In the genomic region with DNA sequence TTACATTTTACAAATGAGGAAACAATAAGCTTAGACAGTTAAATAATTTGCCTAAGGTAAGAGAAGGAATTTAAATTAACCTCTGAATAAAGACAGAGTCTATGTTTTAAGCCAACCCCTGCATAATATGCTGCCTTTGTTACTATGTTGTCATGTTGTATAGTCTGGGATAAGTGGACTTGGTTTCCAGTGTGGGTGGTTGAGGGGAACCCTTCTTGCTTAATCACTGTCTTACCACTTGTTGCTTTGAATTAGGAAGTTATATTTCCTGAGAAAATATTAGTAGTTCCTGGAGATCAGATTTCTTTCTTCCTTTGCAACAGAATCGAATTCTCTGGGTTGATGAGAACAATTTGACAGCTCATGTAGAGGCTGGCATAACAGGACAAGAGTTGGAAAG, we compare ENCODE assay signal across 21 cellular contexts.
"Had no signal": no experiment of that assay in that cellular context is flagged by ENCODE, and none has a peak within 500 bp of the region (broad histone marks: within the 10 kb centered on the region; RNA-seq: fewer than 3 reads in every experiment).

No MANE protein-coding gene starts in this region.

- H3K4me3 Mint-ChIP-seq: activated CD4-positive, alpha-beta T cell treated with anti-CD3 and anti-CD28 coated beads, Interleukin-2, amount 10 ng/mL, durations not matched to agents 7 days and 5 days; activated CD8-positive, alpha-beta T cell treated with anti-CD3 and anti-CD28 coated beads for 36 hours; activated T-cell treated with anti-CD3 and anti-CD28 coated beads, Interleukin-2, amount 50 U/mL, for 4 hours; activated T-helper 17 cell treated with anti-CD3 and anti-CD28 coated beads, Interleukin-2, amount 50 U/mL, for 72 hours; natural killer cell treated with Interleukin-12 subunit alpha and Interleukin-12 subunit beta and Interleukin-15 and Interleukin-18, amount 100 ng/mL, for 72 hours; WTC11 had no signal

- H3K27ac Mint-ChIP-seq: activated CD4-positive, alpha-beta T cell treated with anti-CD3 and anti-CD28 coated beads, Interleukin-2, amount 10 ng/mL, durations not matched to agents 7 days and 5 days; activated CD8-positive, alpha-beta T cell treated with anti-CD3 and anti-CD28 coated beads for 36 hours; activated T-helper 17 cell treated with anti-CD3 and anti-CD28 coated beads, Interleukin-2, amount 50 U/mL, for 72 hours; natural killer cell treated with Interleukin-12 subunit alpha and Interleukin-12 subunit beta and Interleukin-15 and Interleukin-18, amount 100 ng/mL, for 72 hours; WTC11 had no signal

- ATAC-seq: activated CD8-positive, alpha-beta T cell treated with anti-CD3 and anti-CD28 coated beads for 36 hours; activated T-cell treated with anti-CD3 and anti-CD28 coated beads, Interleukin-2, amount 50 U/mL, for 4 hours; activated T-helper 17 cell treated with anti-CD3 and anti-CD28 coated beads, Interleukin-2, amount 50 U/mL, for 72 hours; mucosa of descending colon; natural killer cell treated with Interleukin-12 subunit alpha and Interleukin-12 subunit beta and Interleukin-15 and Interleukin-18, amount 100 ng/mL, for 72 hours; right lobe of liver; stimulated activated naive CD8-positive, alpha-beta T cell treated with anti-CD3 and anti-CD28 coated beads, Interleukin-15, Interleukin-2, amounts not matched to agents 100 U/mL and 50 U/mL, for 24 hours; WTC11 had no signal

- H3K9me3 Mint-ChIP-seq: activated CD4-positive, alpha-beta T cell treated with anti-CD3 and anti-CD28 coated beads, Interleukin-2, amount 10 ng/mL, durations not matched to agents 7 days and 5 days; activated CD8-positive, alpha-beta T cell treated with anti-CD3 and anti-CD28 coated beads for 36 hours; activated T-cell treated with anti-CD3 and anti-CD28 coated beads, Interleukin-2, amount 50 U/mL, for 4 hours; activated T-helper 17 cell treated with anti-CD3 and anti-CD28 coated beads, Interleukin-2, amount 50 U/mL, for 72 hours; natural killer cell treated with Interleukin-12 subunit alpha and Interleukin-12 subunit beta and Interleukin-15 and Interleukin-18, amount 100 ng/mL, for 72 hours; WTC11 had no signal

- H3K4me1 Mint-ChIP-seq: activated CD4-positive, alpha-beta T cell treated with anti-CD3 and anti-CD28 coated beads, Interleukin-2, amount 10 ng/mL, durations not matched to agents 7 days and 5 days; activated T-helper 17 cell treated with anti-CD3 and anti-CD28 coated beads, Interleukin-2, amount 50 U/mL, for 72 hours; WTC11 had no signal

- H3K4me3 ChIP-seq: left ventricle myocardium inferior, mucosa of descending colon, right lobe of liver, testis, transverse colon had no signal

- H3K27me3 ChIP-seq: right lobe of liver, testis, transverse colon had no signal

- H3K27ac ChIP-seq: left ventricle myocardium inferior, right lobe of liver, testis, transverse colon had no signal

- H3K4me1 ChIP-seq: left ventricle myocardium inferior, right lobe of liver, testis, transverse colon had no signal

- DNase-seq: activated CD4-positive, alpha-beta T cell treated with anti-CD3 and anti-CD28 coated beads for 1 hour; activated CD4-positive, alpha-beta T cell treated with anti-CD3 and anti-CD28 coated beads, Interleukin-2, amount 10 ng/mL, durations not matched to agents 7 days and 5 days; activated CD8-positive, alpha-beta T cell treated with anti-CD3 and anti-CD28 coated beads for 36 hours; activated gamma-delta T cell treated with Interleukin-2 at 50 U/mL for 16 hours; activated naive CD4-positive, alpha-beta T cell treated with anti-CD3 and anti-CD28 coated beads, Interleukin-2, amount 50 U/mL, for 16 hours; activated T-cell treated with anti-CD3 and anti-CD28 coated beads, Interleukin-2, amount 50 U/mL, for 4 hours; amniotic stem cell; caudate nucleus; effector CD8-positive, alpha-beta T cell; islet precursor cell; left ventricle myocardium inferior; mucosa of descending colon; posterior cingulate gyrus; right lobe of liver; stimulated activated CD4-positive, alpha-beta T cell treated with anti-CD3 and anti-CD28 coated beads, Interleukin-2, amount 100 ng/mL, for 48 hours; stimulated activated naive CD8-positive, alpha-beta T cell treated with anti-CD3 and anti-CD28 coated beads, Interleukin-15, Interleukin-2, amounts not matched to agents 100 U/mL and 50 U/mL, for 24 hours; testis; transverse colon had no signal

- H3K9me3 ChIP-seq: mucosa of descending colon, right lobe of liver, testis, transverse colon had no signal

- H3K27me3 Mint-ChIP-seq: activated CD4-positive, alpha-beta T cell treated with anti-CD3 and anti-CD28 coated beads, Interleukin-2, amount 10 ng/mL, durations not matched to agents 7 days and 5 days; activated CD8-positive, alpha-beta T cell treated with anti-CD3 and anti-CD28 coated beads for 36 hours; activated T-helper 17 cell treated with anti-CD3 and anti-CD28 coated beads, Interleukin-2, amount 50 U/mL, for 72 hours; natural killer cell treated with Interleukin-12 subunit alpha and Interleukin-12 subunit beta and Interleukin-15 and Interleukin-18, amount 100 ng/mL, for 72 hours had no signal
